Comparison of ENCODE assay signal across 8 cellular contexts in the genomic region with DNA sequence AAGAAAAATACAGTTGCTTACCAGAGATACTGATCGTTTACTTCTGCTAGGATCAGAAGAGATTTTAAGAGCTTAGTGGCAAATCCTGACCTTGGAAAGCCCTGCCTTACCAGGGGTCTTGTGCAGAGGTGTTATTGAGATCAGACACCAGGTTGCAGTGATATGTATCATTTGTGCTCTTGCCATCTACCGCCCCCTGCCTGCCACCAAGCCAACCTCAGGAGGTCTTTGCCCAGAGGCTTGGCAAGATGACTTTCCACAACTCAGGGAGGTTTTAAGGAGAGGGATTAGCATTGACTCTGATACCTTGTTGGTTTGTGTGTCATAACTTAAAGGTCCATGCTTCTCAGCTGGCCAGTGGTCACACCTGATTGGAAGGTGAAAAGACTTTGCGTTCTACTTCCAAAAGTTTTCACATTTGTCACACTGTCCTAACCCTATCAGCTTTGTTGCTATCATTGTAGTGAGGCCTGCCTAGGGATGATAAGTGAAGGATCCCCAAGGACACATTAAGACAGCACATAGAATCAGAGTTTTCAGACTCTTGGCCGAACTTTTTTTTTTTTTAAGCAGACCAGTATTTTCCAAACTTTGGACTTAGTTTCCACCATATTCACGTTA.
A peak's percentile ranks its signal among the peaks of the same experiment; 100 is the strongest.
DNase-seq lines count a peak whose midpoint lies in the region; ATAC-seq lines count a peak whose summit lies in the region.

No MANE protein-coding gene starts in this region.

- peaks cover 15% of the 10 kb centered on the region for H3K4me1 ChIP-seq in adipocyte (ENCODE audit: control insufficient read depth, insufficient read depth, low read length)

- H3K9me3 ChIP-seq in adipocyte (ENCODE audit: control insufficient read depth, low read length): no peaks in the 10 kb centered on the region

- no peaks in the 10 kb centered on the region for H3K27me3 ChIP-seq in adipocyte (replicated peaks; ENCODE audit: control insufficient read depth, insufficient read depth, low read length)

- H3K9ac ChIP-seq in adipocyte (ENCODE audit: low read length): no peak overlapping the region

- H3K4me3 ChIP-seq in adipocyte (ENCODE audit: low read length): no peak overlapping the region

- H3K36me3 ChIP-seq in adipocyte (ENCODE audit: control insufficient read depth, insufficient read depth, low read length, severe bottlenecking): no peaks in the 10 kb centered on the region

- ATAC-seq in GM19035 (IDR thresholded peaks at IDR 0.05; ENCODE audit: unreplicated experiment) (peak; percentile 83), HG03565 (IDR thresholded peaks at IDR 0.05; ENCODE audit: unreplicated experiment) (peak; percentile 45)

- DNase-seq in AG20443 (ENCODE audit: low spot score): peak; percentile 58
- peak; percentile 50 for DNase-seq in T follicular helper cell (ENCODE audit: low read depth)
- peak; percentile 47 for DNase-seq in adipocyte (ENCODE audit: low read depth)
- peak; percentile 76 for DNase-seq in iPS-NIHi7 (ENCODE audit: extremely low spot score)
- DNase-seq in stimulated activated CD4-positive, alpha-beta T cell treated with anti-CD3 and anti-CD28 coated beads, TNF-alpha, amount 100 ng/mL, for 24 hours (ENCODE audit: low read depth in 3 of 3): peak; percentile 37 to 58 (median 53)
- DNase-seq in hepatic stellate cell (ENCODE audit: low spot score): no peak
